ENCODE assay signal across 14 cellular contexts in genomic region chr17:8628172-8628571, GRCh38. TPM values are rescaled to one million over a fixed set of nuclear protein-coding genes. Genes with fewer than 3 reads are reported as not detected.
DNase-seq lines count a peak whose midpoint lies in the region; ATAC-seq and TF ChIP-seq lines count a peak whose summit lies in the region.
"Had no signal": no experiment of that assay in that cellular context is flagged by ENCODE, and none has a peak within 500 bp of the region (broad histone marks: within the 10 kb centered on the region; RNA-seq: fewer than 3 reads in every experiment).

No MANE protein-coding gene starts in this region.

- H3K79me2 ChIP-seq in PC-3 (ENCODE audit: low read length) = peaks cover 29% of the 10 kb centered on the region

- peak overlapping the region; percentile 97; the same call in 1 of the 2 replicates for H3K4me2 ChIP-seq in PC-3 (ENCODE audit: low read length)
- peak overlapping the region; percentile 99 for H3K4me2 ChIP-seq in skeletal muscle satellite cell (ENCODE audit: low read length)

- no peak overlapping the region for H3K27ac ChIP-seq in PC-3 (ENCODE audit: low read length)
- H3K27ac ChIP-seq: thyroid gland had no signal

- H3K4me3 ChIP-seq in PC-3 (ENCODE audit: low read length) = 0 out of 2 replicates have a peak overlapping the region, but pooled peaks have one; percentile 50
- peak overlapping the region; percentile 95 for H3K4me3 ChIP-seq in fibroblast of the aortic adventitia (ENCODE audit: low read depth, low read length)
- H3K4me3 ChIP-seq in skeletal muscle satellite cell (ENCODE audit: low read length) = no peak overlapping the region
- H3K4me3 ChIP-seq: lung, thyroid gland had no signal

- H3K27me3 Mint-ChIP-seq in activated CD8-positive, alpha-beta T cell treated with anti-CD3 and anti-CD28 coated beads for 36 hours = peaks cover 48% of the 10 kb centered on the region
- peaks cover 54% of the 10 kb centered on the region for H3K27me3 Mint-ChIP-seq in activated CD8-positive, alpha-beta T cell treated with anti-CD3 and anti-CD28 coated beads, Interleukin-2, amount 10 ng/mL, durations not matched to agents 7 days and 5 days (ENCODE audit: low read depth)

- DNase-seq in activated CD8-positive, alpha-beta T cell treated with anti-CD3 and anti-CD28 coated beads for 36 hours = peak; percentile 5
- no peak for DNase-seq in activated CD8-positive, alpha-beta T cell treated with anti-CD3 and anti-CD28 coated beads, Interleukin-2, amount 10 ng/mL, durations not matched to agents 7 days and 5 days
- DNase-seq in PC-3 (no peak), fibroblast of the aortic adventitia (ENCODE audit: low read depth) (no peak), amniotic stem cell (lab: John Stamatoyannopoulos, UW) (no peak), GF-D8 (lab: John Stamatoyannopoulos, UW) (no peak)
- DNase-seq in activated CD4-positive, alpha-beta T cell treated with anti-CD3 and anti-CD28 coated beads for 48 hours = no peak
- DNase-seq: activated CD8-positive, alpha-beta memory T cell treated with anti-CD3 and anti-CD28 coated beads for 24 hours; activated naive CD4-positive, alpha-beta T cell treated with Interleukin-2 at 50 U/mL for 16 hours; NCI-H1436; thyroid gland had no signal

- no peak overlapping the region for H3K27ac Mint-ChIP-seq in activated CD8-positive, alpha-beta T cell treated with anti-CD3 and anti-CD28 coated beads for 36 hours
- H3K27ac Mint-ChIP-seq in activated CD8-positive, alpha-beta T cell treated with anti-CD3 and anti-CD28 coated beads, Interleukin-2, amount 10 ng/mL, durations not matched to agents 7 days and 5 days = no peak overlapping the region
- H3K27ac Mint-ChIP-seq: dendritic cell treated with granulocyte-macrophage colony-stimulating factor and Interleukin-4, amounts not matched to agents 40 ng/mL and 50 ng/mL, for 4 days had no signal

- BruUV-seq in PC-3 (replicated peaks; lab: Mats Ljungman, UMichigan) = no TSS peak

- H3K9ac ChIP-seq in PC-3 (ENCODE audit: low read length) (no peak overlapping the region), skeletal muscle satellite cell (ENCODE audit: low read depth, low read length) (no peak overlapping the region)

- H3K9me2 ChIP-seq in PC-3 (replicated peaks; ENCODE audit: low read length) = no peaks in the 10 kb centered on the region

- intact Hi-C loops in activated CD8-positive, alpha-beta T cell treated with anti-CD3 and anti-CD28 coated beads for 36 hours (cut with micrococcal nuclease) = no loop called here
- intact Hi-C loops in PC-3 (cut with micrococcal nuclease) = loop anchor here (2.0 kb wide), 1 partner anchor 25 kb away; no protein-coding TSS in a partner anchor

- no peaks in the 10 kb centered on the region for H3K9me3 ChIP-seq in PC-3 (ENCODE audit: low read length)
- no peaks in the 10 kb centered on the region for H3K9me3 ChIP-seq in skeletal muscle satellite cell (replicated peaks; ENCODE audit: low read length)
- H3K9me3 ChIP-seq: thyroid gland had no signal

- H3K36me3 ChIP-seq in PC-3 (ENCODE audit: low read depth, low read length) (no peaks in the 10 kb centered on the region), skeletal muscle satellite cell (ENCODE audit: insufficient read depth, low read length) (no peaks in the 10 kb centered on the region)
- H3K36me3 ChIP-seq: thyroid gland had no signal

- H3K36me3 Mint-ChIP-seq in activated CD8-positive, alpha-beta T cell treated with anti-CD3 and anti-CD28 coated beads for 36 hours (ENCODE audit: low read depth) = no peaks in the 10 kb centered on the region
- no peaks in the 10 kb centered on the region for H3K36me3 Mint-ChIP-seq in activated CD8-positive, alpha-beta T cell treated with anti-CD3 and anti-CD28 coated beads, Interleukin-2, amount 10 ng/mL, durations not matched to agents 7 days and 5 days (ENCODE audit: low read depth)

- CTCF ChIA-PET in activated CD8-positive, alpha-beta T cell treated with anti-CD3 and anti-CD28 coated beads for 36 hours (lab: Charles Lee) = no interaction called here
- CTCF ChIA-PET in activated CD8-positive, alpha-beta T cell treated with anti-CD3 and anti-CD28 coated beads, Interleukin-2, amount 10 ng/mL, durations not matched to agents 7 days and 5 days (lab: Charles Lee) = no interaction called here
- CTCF ChIA-PET in PC-3 (lab: Charles Lee) = no interaction called here

- H3K9me3 Mint-ChIP-seq in activated CD8-positive, alpha-beta T cell treated with anti-CD3 and anti-CD28 coated beads for 36 hours = no peaks in the 10 kb centered on the region
- H3K9me3 Mint-ChIP-seq in activated CD8-positive, alpha-beta T cell treated with anti-CD3 and anti-CD28 coated beads, Interleukin-2, amount 10 ng/mL, durations not matched to agents 7 days and 5 days (ENCODE audit: insufficient read depth) = no peaks in the 10 kb centered on the region
- H3K9me3 Mint-ChIP-seq: dendritic cell treated with granulocyte-macrophage colony-stimulating factor and Interleukin-4, amounts not matched to agents 40 ng/mL and 50 ng/mL, for 4 days had no signal

- no peaks in the 10 kb centered on the region for H3K27me3 ChIP-seq in PC-3 (ENCODE audit: low read length)
- H3K27me3 ChIP-seq in skeletal muscle satellite cell (ENCODE audit: control insufficient read depth, insufficient read depth, low read length) = peaks cover 4% of the 10 kb centered on the region
- H3K27me3 ChIP-seq: thyroid gland had no signal

- no peaks in the 10 kb centered on the region for H4K20me1 ChIP-seq in PC-3 (ENCODE audit: low read length)

- peaks cover 13% of the 10 kb centered on the region for H3K4me1 Mint-ChIP-seq in activated CD8-positive, alpha-beta T cell treated with anti-CD3 and anti-CD28 coated beads for 36 hours (ENCODE audit: low read depth)
- H3K4me1 Mint-ChIP-seq in activated CD8-positive, alpha-beta T cell treated with anti-CD3 and anti-CD28 coated beads, Interleukin-2, amount 10 ng/mL, durations not matched to agents 7 days and 5 days (ENCODE audit: low read depth) = peaks cover 10% of the 10 kb centered on the region

- no peaks in the 10 kb centered on the region for H3F3A ChIP-seq in PC-3 (ENCODE audit: low read length, unreplicated experiment)

- POLR2A ChIA-PET in activated CD8-positive, alpha-beta T cell treated with anti-CD3 and anti-CD28 coated beads for 36 hours (lab: Charles Lee) = no interaction called here
- POLR2A ChIA-PET in activated CD8-positive, alpha-beta T cell treated with anti-CD3 and anti-CD28 coated beads, Interleukin-2, amount 10 ng/mL, durations not matched to agents 7 days and 5 days (lab: Charles Lee) = interaction anchor here (0.6 kb wide), 1 partner anchor 380 kb away, joined by 3 read pairs; the partner anchor contains the start of gene CTC1
- POLR2A ChIA-PET in PC-3 (lab: Charles Lee; ENCODE audit: unreplicated experiment) = no interaction called here

- no peak for TF ChIP-seq CTCF in activated CD8-positive, alpha-beta T cell treated with anti-CD3 and anti-CD28 coated beads for 36 hours (IDR thresholded peaks at IDR 0.05)
- TF ChIP-seq CTCF in PC-3 (conservative IDR thresholded peaks at IDR 0.05; ENCODE audit: low read depth, low read length) = no peak
- no peak for TF ChIP-seq CTCF in fibroblast of the aortic adventitia (IDR thresholded peaks at IDR 0.05; ENCODE audit: insufficient read depth, low read length)

- H3K4me1 ChIP-seq in PC-3 (ENCODE audit: insufficient read depth, low read length) (peaks cover 11% of the 10 kb centered on the region), skeletal muscle satellite cell (ENCODE audit: control insufficient read depth, insufficient read depth, low read length) (peaks cover 12% of the 10 kb centered on the region)

- H2AFZ ChIP-seq in PC-3 (ENCODE audit: low read length) = no peak overlapping the region

- no peak overlapping the region for H3K4me3 Mint-ChIP-seq in activated CD8-positive, alpha-beta T cell treated with anti-CD3 and anti-CD28 coated beads for 36 hours
- no peak overlapping the region for H3K4me3 Mint-ChIP-seq in activated CD8-positive, alpha-beta T cell treated with anti-CD3 and anti-CD28 coated beads, Interleukin-2, amount 10 ng/mL, durations not matched to agents 7 days and 5 days
- H3K4me3 Mint-ChIP-seq: dendritic cell treated with granulocyte-macrophage colony-stimulating factor and Interleukin-4, amounts not matched to agents 40 ng/mL and 50 ng/mL, for 4 days had no signal

- no peak for ATAC-seq in activated CD8-positive, alpha-beta T cell treated with anti-CD3 and anti-CD28 coated beads for 36 hours
- ATAC-seq in activated CD8-positive, alpha-beta T cell treated with anti-CD3 and anti-CD28 coated beads, Interleukin-2, amount 10 ng/mL, durations not matched to agents 7 days and 5 days = no peak
- no peak for ATAC-seq in PC-3

RNA-seq across cellular contexts. Expression of gene MYH10, which starts 2.4 kb away (rescaled TPM):
- total RNA-seq in activated CD8-positive, alpha-beta T cell treated with anti-CD3 and anti-CD28 coated beads for 36 hours = 10 to 100 TPM; 19.9 to 23.7 TPM
- 1 to 10 TPM; 7.7 to 8.1 TPM for total RNA-seq in activated CD8-positive, alpha-beta T cell treated with anti-CD3 and anti-CD28 coated beads, Interleukin-2, amount 10 ng/mL, durations not matched to agents 7 days and 5 days
- 32.7 and 44.6 TPM in 2 replicates for total RNA-seq in PC-3 (2014; rRNA removed)
- total RNA-seq in fibroblast of the aortic adventitia (ENCODE audit: low replicate concordance) = 85.7 and 404 TPM in 2 replicates
- total RNA-seq in skeletal muscle satellite cell (2012; rRNA removed) = 17.0 and 22.3 TPM in 2 replicates
